In genomic region chr6:13908955-13909381, GRCh38 we compare ENCODE assay signal across 1 cellular context.
TF ChIP-seq lines count a peak whose summit lies in the region.

No MANE protein-coding gene starts in this region.

TF ChIP-seq in K562, 482 proteins besides CTCF, POLR2A, EP300 and RAD21 (continued from another document and continues in another):
- TF ChIP-seq NFIC (IDR thresholded peaks at IDR 0.05) (0 out of 2 replicates have a peak, but pooled peaks have one; percentile 10), RCOR1 (IDR thresholded peaks at IDR 0.05; ENCODE audit: borderline replicate concordance in 1 of 2, low read depth in 2 of 2, low read length in 2 of 2) (peak in 1 of 2 experiments; percentile 58; a peak in 1 of 4 replicates), HNRNPK (IDR thresholded peaks at IDR 0.05; ENCODE audit: low read depth, low read length, poor library complexity, severe bottlenecking) (no peak), MTA3 (IDR thresholded peaks at IDR 0.05; ENCODE audit: borderline replicate concordance) (0 out of 2 replicates have a peak, but pooled peaks have one; percentile 64), CTBP1 (IDR thresholded peaks at IDR 0.05; ENCODE audit: borderline replicate concordance) (peak; percentile 72; the same call in 1 of the 2 replicates), CBX3 (IDR thresholded peaks at IDR 0.05; ENCODE audit: borderline replicate concordance in 1 of 2, low read length in 2 of 2) (peak in 1 of 2 experiments; percentile 76; a peak in 2 of 3 replicates), TCF7L2 (IDR thresholded peaks at IDR 0.05; ENCODE audit: low read depth, low read length) (peak; percentile 77), DPF2 (IDR thresholded peaks at IDR 0.05) (peak; percentile 70; the same call in 1 of the 2 replicates), HMGXB4 (CRISPR knock-in tag; IDR thresholded peaks at IDR 0.05) (no peak), PTTG1 (tag; IDR thresholded peaks at IDR 0.05; ENCODE audit: low read depth) (no peak), GATAD2B (IDR thresholded peaks at IDR 0.05; ENCODE audit: borderline replicate concordance) (peak; percentile 74; the same call in 1 of the 2 replicates), LEF1 (IDR thresholded peaks at IDR 0.05) (peak; percentile 98), ZEB2 (IDR thresholded peaks at IDR 0.05) (peak; percentile 58; the same call in 1 of the 2 replicates), ATF1 (CRISPR knock-in tag; IDR thresholded peaks at IDR 0.05) (no peak), ATF1 (tag; IDR thresholded peaks at IDR 0.05) (peak; percentile 46; the same call in 1 of the 2 replicates), NFXL1 (CRISPR knock-in tag; IDR thresholded peaks at IDR 0.05) (no peak), NCOA2 (IDR thresholded peaks at IDR 0.05; ENCODE audit: partially characterized antibody in 2 of 2) (no peak), SRSF9 (IDR thresholded peaks at IDR 0.05; ENCODE audit: borderline replicate concordance, low read depth, low read length) (no peak), BACH1 (tag; IDR thresholded peaks at IDR 0.05) (no peak), GATA2 (CRISPR knock-in tag; IDR thresholded peaks at IDR 0.05) (peak; percentile 96), THRB (CRISPR knock-in tag; conservative IDR thresholded peaks at IDR 0.05) (peak; percentile 48; the same call in 1 of the 2 replicates), RNF219 (CRISPR knock-in tag; IDR thresholded peaks at IDR 0.05) (no peak), TAL1 (IDR thresholded peaks at IDR 0.05) (no peak), KLF6 (CRISPR knock-in tag; IDR thresholded peaks at IDR 0.05; ENCODE audit: borderline replicate concordance) (no peak), MTA1 (IDR thresholded peaks at IDR 0.05; ENCODE audit: borderline replicate concordance) (peak; percentile 72; the same call in 1 of the 2 replicates), HDGF (IDR thresholded peaks at IDR 0.05) (0 out of 2 replicates have a peak, but pooled peaks have one; percentile 25), FOSL1 (tag; conservative IDR thresholded peaks at IDR 0.05) (0 out of 2 replicates have a peak, but pooled peaks have one; percentile 37), ARID2 (IDR thresholded peaks at IDR 0.05) (peak; percentile 93), ZBTB2 (IDR thresholded peaks at IDR 0.05) (no peak), CBX8 (IDR thresholded peaks at IDR 0.05; ENCODE audit: borderline replicate concordance, extremely low read depth, low read depth, low read length, poor library complexity, severe bottlenecking) (no peak), BMI1 (IDR thresholded peaks at IDR 0.05; ENCODE audit: low read length) (no peak), SETDB1 (IDR thresholded peaks at IDR 0.05; ENCODE audit: low read length) (no peak), SMARCE1 (IDR thresholded peaks at IDR 0.05) (peak; percentile 19; the same call in 1 of the 2 replicates), TEAD1 (CRISPR knock-in tag; IDR thresholded peaks at IDR 0.05) (0 out of 4 replicates have a peak, but pooled peaks of 1 of the 2 experiments have one; percentile 39), KLF16 (IDR thresholded peaks at IDR 0.05) (peak; percentile 51), TEAD4 (IDR thresholded peaks at IDR 0.05; ENCODE audit: low read length) (peak; percentile 16; the same call in 1 of the 2 replicates), TEAD4 (CRISPR knock-in tag; IDR thresholded peaks at IDR 0.05; ENCODE audit: borderline replicate concordance) (no peak), ESRRA (IDR thresholded peaks at IDR 0.05; ENCODE audit: borderline replicate concordance, low read depth) (peak; percentile 75; the same call in 1 of the 2 replicates), ZNF512 (tag; IDR thresholded peaks at IDR 0.05) (no peak), SMC3 (conservative IDR thresholded peaks at IDR 0.05; ENCODE audit: insufficient read depth, low read depth, low read length) (peak; percentile 92), MAZ (CRISPR knock-in tag; conservative IDR thresholded peaks at IDR 0.05 in 1 of 2, IDR thresholded peaks at IDR 0.05 in 1 of 2) (peak; percentile 27 to 40; a peak in 1 of 4 replicates), ZNF3 (CRISPR knock-in tag; IDR thresholded peaks at IDR 0.05) (no peak), SMARCA4 (IDR thresholded peaks at IDR 0.05) (peak; percentile 59; the same call in 1 of the 2 replicates), ZNF280B (CRISPR knock-in tag; IDR thresholded peaks at IDR 0.05) (no peak), NRF1 (conservative IDR thresholded peaks at IDR 0.05 in 1 of 2, IDR thresholded peaks at IDR 0.05 in 1 of 2) (no peak), HDAC1 (IDR thresholded peaks at IDR 0.05) (0 out of 4 replicates have a peak, but pooled peaks of 1 of the 2 experiments have one; percentile 26), IRF2 (CRISPR knock-in tag; IDR thresholded peaks at IDR 0.05) (no peak), ZNF239 (CRISPR knock-in tag; IDR thresholded peaks at IDR 0.05) (peak; percentile 68), STAG1 (CRISPR knock-in tag; IDR thresholded peaks at IDR 0.05; ENCODE audit: borderline replicate concordance) (peak; percentile 68; the same call in 1 of the 2 replicates), MAFK (IDR thresholded peaks at IDR 0.05; ENCODE audit: low read length) (no peak)
- TF ChIP-seq, protein P1, sequence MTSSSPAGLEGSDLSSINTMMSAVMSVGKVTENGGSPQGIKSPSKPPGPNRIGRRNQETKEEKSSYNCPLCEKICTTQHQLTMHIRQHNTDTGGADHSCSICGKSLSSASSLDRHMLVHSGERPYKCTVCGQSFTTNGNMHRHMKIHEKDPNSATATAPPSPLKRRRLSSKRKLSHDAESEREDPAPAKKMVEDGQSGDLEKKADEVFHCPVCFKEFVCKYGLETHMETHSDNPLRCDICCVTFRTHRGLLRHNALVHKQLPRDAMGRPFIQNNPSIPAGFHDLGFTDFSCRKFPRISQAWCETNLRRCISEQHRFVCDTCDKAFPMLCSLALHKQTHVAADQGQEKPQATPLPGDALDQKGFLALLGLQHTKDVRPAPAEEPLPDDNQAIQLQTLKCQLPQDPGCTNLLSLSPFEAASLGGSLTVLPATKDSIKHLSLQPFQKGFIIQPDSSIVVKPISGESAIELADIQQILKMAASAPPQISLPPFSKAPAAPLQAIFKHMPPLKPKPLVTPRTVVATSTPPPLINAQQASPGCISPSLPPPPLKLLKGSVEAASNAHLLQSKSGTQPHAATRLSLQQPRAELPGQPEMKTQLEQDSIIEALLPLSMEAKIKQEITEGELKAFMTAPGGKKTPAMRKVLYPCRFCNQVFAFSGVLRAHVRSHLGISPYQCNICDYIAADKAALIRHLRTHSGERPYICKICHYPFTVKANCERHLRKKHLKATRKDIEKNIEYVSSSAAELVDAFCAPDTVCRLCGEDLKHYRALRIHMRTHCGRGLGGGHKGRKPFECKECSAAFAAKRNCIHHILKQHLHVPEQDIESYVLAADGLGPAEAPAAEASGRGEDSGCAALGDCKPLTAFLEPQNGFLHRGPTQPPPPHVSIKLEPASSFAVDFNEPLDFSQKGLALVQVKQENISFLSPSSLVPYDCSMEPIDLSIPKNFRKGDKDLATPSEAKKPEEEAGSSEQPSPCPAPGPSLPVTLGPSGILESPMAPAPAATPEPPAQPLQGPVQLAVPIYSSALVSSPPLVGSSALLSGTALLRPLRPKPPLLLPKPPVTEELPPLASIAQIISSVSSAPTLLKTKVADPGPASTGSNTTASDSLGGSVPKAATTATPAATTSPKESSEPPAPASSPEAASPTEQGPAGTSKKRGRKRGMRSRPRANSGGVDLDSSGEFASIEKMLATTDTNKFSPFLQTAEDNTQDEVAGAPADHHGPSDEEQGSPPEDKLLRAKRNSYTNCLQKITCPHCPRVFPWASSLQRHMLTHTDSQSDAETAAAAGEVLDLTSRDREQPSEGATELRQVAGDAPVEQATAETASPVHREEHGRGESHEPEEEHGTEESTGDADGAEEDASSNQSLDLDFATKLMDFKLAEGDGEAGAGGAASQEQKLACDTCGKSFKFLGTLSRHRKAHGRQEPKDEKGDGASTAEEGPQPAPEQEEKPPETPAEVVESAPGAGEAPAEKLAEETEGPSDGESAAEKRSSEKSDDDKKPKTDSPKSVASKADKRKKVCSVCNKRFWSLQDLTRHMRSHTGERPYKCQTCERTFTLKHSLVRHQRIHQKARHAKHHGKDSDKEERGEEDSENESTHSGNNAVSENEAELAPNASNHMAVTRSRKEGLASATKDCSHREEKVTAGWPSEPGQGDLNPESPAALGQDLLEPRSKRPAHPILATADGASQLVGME (CRISPR knock-in tag; IDR thresholded peaks at IDR 0.05): peak; percentile 52; the same call in 1 of the 2 replicates
- TF ChIP-seq, protein P2, sequence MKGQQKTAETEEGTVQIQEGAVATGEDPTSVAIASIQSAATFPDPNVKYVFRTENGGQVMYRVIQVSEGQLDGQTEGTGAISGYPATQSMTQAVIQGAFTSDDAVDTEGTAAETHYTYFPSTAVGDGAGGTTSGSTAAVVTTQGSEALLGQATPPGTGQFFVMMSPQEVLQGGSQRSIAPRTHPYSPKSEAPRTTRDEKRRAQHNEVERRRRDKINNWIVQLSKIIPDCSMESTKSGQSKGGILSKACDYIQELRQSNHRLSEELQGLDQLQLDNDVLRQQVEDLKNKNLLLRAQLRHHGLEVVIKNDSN (CRISPR knock-in tag; IDR thresholded peaks at IDR 0.05): no peak
